Comparison of ENCODE assay signal across 22 cellular contexts in genomic region chr10:74718208-74718607, GRCh38.
"Had no signal": no experiment of that assay in that cellular context is flagged by ENCODE, and none has a peak within 500 bp of the region (broad histone marks: within the 10 kb centered on the region; RNA-seq: fewer than 3 reads in every experiment).

No MANE protein-coding gene starts in this region.

- H3K4me3 Mint-ChIP-seq: effector memory CD8-positive, alpha-beta T cell; nephron; neural progenitor cell; stimulated activated naive CD8-positive, alpha-beta T cell treated with anti-CD3 and anti-CD28 coated beads, Interleukin-15, amount 100 ng/mL, for 72 hours had no signal

- H3K27me3 ChIP-seq: neural progenitor cell, right atrium auricular region, suprapubic skin, vagina had no signal

- H3K27ac Mint-ChIP-seq: effector memory CD8-positive, alpha-beta T cell; nephron; neural progenitor cell had no signal

- H3K9me3 ChIP-seq: prostate gland, vagina had no signal

- DNase-seq: cortex of kidney; effector memory CD8-positive, alpha-beta T cell; kidney; mesenchymal stem cell; midbrain; naive thymus-derived CD4-positive, alpha-beta T cell; stimulated activated CD4-positive, alpha-beta T cell treated with anti-CD3 and anti-CD28 coated beads, Interleukin-12 subunit alpha, Interleukin-12 subunit beta, amount 100 ng/mL, for 4 hours; stimulated activated CD4-positive, alpha-beta T cell treated with anti-CD3 and anti-CD28 coated beads, Interleukin-1b, Interleukin-23, amount 100 ng/mL, for 48 hours; stimulated activated CD4-positive, alpha-beta T cell treated with anti-CD3 and anti-CD28 coated beads, Interleukin-4, amount 100 ng/mL, for 1 hour; stimulated activated CD8-positive, alpha-beta memory T cell treated with anti-CD3 and anti-CD28 coated beads, Interleukin-4, amount 100 ng/mL, for 48 hours; stimulated activated naive CD8-positive, alpha-beta T cell treated with anti-CD3 and anti-CD28 coated beads, Interleukin-15, amount 100 ng/mL, for 72 hours; trophoblast cell had no signal

- H3K4me1 ChIP-seq: neural progenitor cell, parathyroid adenoma, prostate gland, right atrium auricular region, suprapubic skin, vagina had no signal

- ATAC-seq: effector memory CD8-positive, alpha-beta T cell; left lobe of liver; naive thymus-derived CD4-positive, alpha-beta T cell; sciatic nerve; stimulated activated naive CD8-positive, alpha-beta T cell treated with anti-CD3 and anti-CD28 coated beads, Interleukin-15, amount 100 ng/mL, for 72 hours had no signal

- H3K4me3 ChIP-seq: neural progenitor cell, prostate gland, right atrium auricular region, smooth muscle cell, suprapubic skin, vagina had no signal

- H3K27ac ChIP-seq: neural progenitor cell, parathyroid adenoma, prostate gland, right atrium auricular region, suprapubic skin, vagina had no signal

- H3K4me1 Mint-ChIP-seq: nephron; neural progenitor cell; stimulated activated naive CD8-positive, alpha-beta T cell treated with anti-CD3 and anti-CD28 coated beads, Interleukin-15, amount 100 ng/mL, for 72 hours had no signal

- H3K36me3 ChIP-seq: neural progenitor cell, prostate gland, right atrium auricular region, suprapubic skin, vagina had no signal

- H3K27me3 Mint-ChIP-seq: effector memory CD8-positive, alpha-beta T cell; naive thymus-derived CD4-positive, alpha-beta T cell; stimulated activated naive CD8-positive, alpha-beta T cell treated with anti-CD3 and anti-CD28 coated beads, Interleukin-15, amount 100 ng/mL, for 72 hours had no signal

- H3K9ac ChIP-seq: neural progenitor cell, parathyroid adenoma had no signal
